20 cellular contexts compared by ENCODE assay signal in the genomic region with DNA sequence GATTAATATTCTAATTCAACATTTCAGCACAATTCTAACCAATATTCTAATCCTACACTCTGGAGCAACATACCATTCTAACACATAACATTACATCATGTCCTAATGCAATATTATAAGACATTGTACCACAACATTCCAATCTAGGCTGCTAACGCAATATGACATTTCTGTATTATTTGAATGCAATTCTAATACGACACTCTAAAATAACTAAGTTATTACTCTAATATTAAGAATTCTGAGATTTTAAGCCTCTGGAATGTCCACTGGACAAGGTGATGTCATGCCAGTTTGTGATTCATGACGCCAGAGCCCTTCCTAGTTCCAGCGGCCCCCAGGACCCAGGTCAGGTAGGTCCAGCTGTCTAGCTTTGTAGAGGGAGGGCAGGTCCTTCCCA.
DNase-seq lines count a peak whose midpoint lies in the region; ATAC-seq and TF ChIP-seq lines count a peak whose summit lies in the region.
"Had no signal": no experiment of that assay in that cellular context is flagged by ENCODE, and none has a peak within 500 bp of the region (broad histone marks: within the 10 kb centered on the region; RNA-seq: fewer than 3 reads in every experiment).

No MANE protein-coding gene starts in this region.

- H3K4me1 ChIP-seq in adipocyte (ENCODE audit: control insufficient read depth, insufficient read depth, low read length) (peaks cover 21% of the 10 kb centered on the region), trophoblast cell (ENCODE audit: control insufficient read depth in 1 of 2, insufficient read depth in 2 of 2, low read length in 2 of 2) (peaks cover 17 to 22% of the 10 kb centered on the region in 2 experiments), left lung (peaks cover 11 to 80% of the 10 kb centered on the region in 2 donors)
- H3K4me1 ChIP-seq: Caco-2 had no signal

- peak; percentile 39 for DNase-seq in ELR (ENCODE audit: low read depth)
- peak; percentile 74 for DNase-seq in adipocyte (ENCODE audit: low read depth)
- peak; percentile 75 for DNase-seq in epithelial cell of esophagus (ENCODE audit: low read depth)
- DNase-seq in trophoblast cell = peak; percentile 60 to 66
- DNase-seq in left ventricle myocardium superior = no peak
- no peak for DNase-seq in left lung
- DNase-seq: activated CD4-positive, alpha-beta T cell treated with anti-CD3 and anti-CD28 coated beads, Interleukin-2, amount 10 ng/mL, durations not matched to agents 7 days and 5 days; activated effector memory CD4-positive, alpha-beta T cell treated with anti-CD3 and anti-CD28 coated beads, Interleukin-2, amount 50 U/mL, for 16 hours; Caco-2; NCI-H1105 treated with DMSO at 0.1 percent for 48 hours; NCI-H524; retina; stimulated activated naive CD4-positive, alpha-beta T cell; T-helper 1 cell had no signal

- H3K9ac ChIP-seq in adipocyte (ENCODE audit: low read length) (no peak overlapping the region), trophoblast cell (ENCODE audit: low read length) (no peak overlapping the region)

- intact Hi-C loops in left ventricle myocardium superior (cut with micrococcal nuclease) (no loop called here), left lung (cut with DNase I) (no loop called here)

- H4K12ac ChIP-seq in trophoblast cell (ENCODE audit: low read depth, low read length) = no peak overlapping the region

- H3K23ac ChIP-seq in trophoblast cell (ENCODE audit: low read length) = no peak overlapping the region

- no peak overlapping the region for H2AFZ ChIP-seq in trophoblast cell (ENCODE audit: insufficient read depth, low read length, poor library complexity)

- H2BK5ac ChIP-seq in trophoblast cell (ENCODE audit: low read depth, low read length, poor library complexity) = no peak overlapping the region

- H3K27ac ChIP-seq in trophoblast cell (ENCODE audit: low read depth, low read length) = no peak overlapping the region
- H3K27ac ChIP-seq in left lung = peak overlapping the region in 1 of 2 donors; percentile 94

- peaks cover 7% of the 10 kb centered on the region for H3K9me3 ChIP-seq in adipocyte (ENCODE audit: control insufficient read depth, low read length)
- H3K9me3 ChIP-seq in trophoblast cell (ENCODE audit: insufficient read depth, low read depth, low read length) = peaks cover 3% of the 10 kb centered on the region
- peaks cover 4 to 10% of the 10 kb centered on the region in 2 donors for H3K9me3 ChIP-seq in left lung

- no CpG with 5 or more reads among the region's 4 CpGs for WGBS in trophoblast cell (ENCODE audit: extremely low coverage, insufficient coverage, insufficient read length)

- TF ChIP-seq CTCF in epithelial cell of esophagus (IDR thresholded peaks at IDR 0.05; ENCODE audit: insufficient read depth, low read depth, low read length, missing control alignments) (no peak), left lung (IDR thresholded peaks at IDR 0.05) (no peak)

- H3K27me3 ChIP-seq in adipocyte (replicated peaks; ENCODE audit: control insufficient read depth, insufficient read depth, low read length) (no peaks in the 10 kb centered on the region), trophoblast cell (ENCODE audit: insufficient read depth, low read length) (no peaks in the 10 kb centered on the region), left lung (peaks cover 0 to 27% of the 10 kb centered on the region in 2 donors)
- H3K27me3 ChIP-seq: adrenal gland, tibial nerve had no signal

- H3K14ac ChIP-seq in trophoblast cell (ENCODE audit: low read length) = peak overlapping the region; percentile 8

- no peak overlapping the region for H3K4me3 ChIP-seq in adipocyte (ENCODE audit: low read length)
- no peak overlapping the region for H3K4me3 ChIP-seq in epithelial cell of esophagus (ENCODE audit: low read length)
- H3K4me3 ChIP-seq in trophoblast cell (ENCODE audit: low read depth, low read length) = no peak overlapping the region
- no peak overlapping the region for H3K4me3 ChIP-seq in left lung
- H3K4me3 ChIP-seq: adrenal gland, tibial nerve had no signal

- H3K36me3 ChIP-seq in adipocyte (ENCODE audit: control insufficient read depth, insufficient read depth, low read length, severe bottlenecking) = no peaks in the 10 kb centered on the region
- no peaks in the 10 kb centered on the region for H3K36me3 ChIP-seq in trophoblast cell (ENCODE audit: control insufficient read depth in 1 of 2, insufficient read depth in 2 of 2, low read length in 2 of 2)
- H3K36me3 ChIP-seq in left lung = no peaks in the 10 kb centered on the region
- H3K36me3 ChIP-seq: adrenal gland, tibial nerve had no signal

- ATAC-seq in HG03045 (IDR thresholded peaks at IDR 0.05; ENCODE audit: unreplicated experiment) (no peak), left ventricle myocardium superior (no peak), GM19455 (IDR thresholded peaks at IDR 0.05; ENCODE audit: unreplicated experiment) (no peak), left lung (no peak)
- ATAC-seq: HepG2, left lobe of liver had no signal

- no peak overlapping the region for H4K8ac ChIP-seq in trophoblast cell (ENCODE audit: low read depth, low read length)

- no peak overlapping the region for H2BK120ac ChIP-seq in trophoblast cell (ENCODE audit: insufficient read depth, low read length, poor library complexity)

- peak overlapping the region; percentile 81 for H2BK12ac ChIP-seq in trophoblast cell (ENCODE audit: low read length)

- H3K18ac ChIP-seq in trophoblast cell (ENCODE audit: low read length) = no peak overlapping the region

- no peak overlapping the region for H3K4me2 ChIP-seq in trophoblast cell (ENCODE audit: low read length)

- H3K4ac ChIP-seq in trophoblast cell (ENCODE audit: low read depth, low read length) = no peak overlapping the region

- H4K91ac ChIP-seq in trophoblast cell (ENCODE audit: low read depth, low read length) = peak overlapping the region; percentile 67

- H2AK5ac ChIP-seq in trophoblast cell (ENCODE audit: low read length) = no peak overlapping the region

- no peaks in the 10 kb centered on the region for H3K79me2 ChIP-seq in trophoblast cell (ENCODE audit: control insufficient read depth, insufficient read depth, low read length, poor library complexity)

- H3K79me1 ChIP-seq in trophoblast cell (ENCODE audit: low read length) = peaks cover 4% of the 10 kb centered on the region

Comparison
In these comparisons a context has a peak if more than half of its experiments do, and no peak if none do; other contexts are left out.
1. DNase-seq: peak in ELR (single experiment), adipocyte (single experiment), epithelial cell of esophagus (single experiment) and trophoblast cell (2 of 2); none in left ventricle myocardium superior (single experiment) and left lung (0 of 2).